ENCODE assay signal across 1 cellular context in the genomic region with DNA sequence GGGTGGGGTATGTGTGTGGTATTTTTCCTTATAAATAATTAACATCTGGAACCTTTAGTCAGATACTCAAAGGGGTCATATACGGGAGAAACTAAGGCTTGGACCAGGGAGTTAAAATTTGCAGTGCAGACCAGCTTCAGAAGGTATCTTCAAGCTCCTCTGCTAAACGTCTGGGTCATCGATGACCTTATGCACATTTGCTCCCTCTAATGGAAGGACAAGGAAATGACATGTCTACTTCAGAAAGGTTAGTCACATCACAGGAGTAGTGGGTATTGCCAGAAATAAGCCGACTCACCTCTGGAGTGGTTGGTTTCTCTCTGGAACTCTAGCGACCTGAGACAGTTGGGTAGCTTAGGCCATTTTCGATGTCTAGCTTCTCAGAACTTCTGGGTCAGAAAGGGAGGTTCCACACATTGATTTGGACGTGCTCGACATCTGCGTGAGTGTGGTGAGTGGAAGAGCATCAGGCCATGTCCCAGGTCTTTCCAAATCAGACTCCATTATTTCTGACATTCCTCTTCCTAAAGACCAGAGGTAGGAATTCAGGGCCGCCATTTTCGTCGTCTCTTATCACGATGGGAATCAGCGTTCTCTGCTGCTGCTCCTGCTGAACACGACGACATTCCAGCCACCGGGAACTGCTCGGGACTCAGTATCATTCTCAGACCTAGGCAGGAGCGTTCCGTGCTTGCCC.
TF ChIP-seq lines count a peak whose summit lies in the region.

No MANE protein-coding gene starts in this region.

TF ChIP-seq in Ishikawa, 13 proteins besides CTCF, POLR2A, EP300 and RAD21 (continued from another document):
- TF ChIP-seq, protein P1, sequence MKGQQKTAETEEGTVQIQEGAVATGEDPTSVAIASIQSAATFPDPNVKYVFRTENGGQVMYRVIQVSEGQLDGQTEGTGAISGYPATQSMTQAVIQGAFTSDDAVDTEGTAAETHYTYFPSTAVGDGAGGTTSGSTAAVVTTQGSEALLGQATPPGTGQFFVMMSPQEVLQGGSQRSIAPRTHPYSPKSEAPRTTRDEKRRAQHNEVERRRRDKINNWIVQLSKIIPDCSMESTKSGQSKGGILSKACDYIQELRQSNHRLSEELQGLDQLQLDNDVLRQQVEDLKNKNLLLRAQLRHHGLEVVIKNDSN (IDR thresholded peaks at IDR 0.05) = no peak
- no peak for TF ChIP-seq TCF12 (IDR thresholded peaks at IDR 0.05; ENCODE audit: low read depth)
TF ChIP-seq in Ishikawa: peak in this region for 0.
